8 cellular contexts compared by ENCODE assay signal in genomic region chr17:76458580-76459490, GRCh38. TPM values are rescaled to one million over a fixed set of nuclear protein-coding genes. Genes with fewer than 3 reads are reported as not detected.
DNase-seq lines count a peak whose midpoint lies in the region; ATAC-seq and TF ChIP-seq lines count a peak whose summit lies in the region.

No MANE protein-coding gene starts in this region.

- DNase-seq in 8988T (peak; percentile 63), NCI-H774 (lab: John Stamatoyannopoulos, UW) (peak; percentile 27), ecto neural progenitor cell (ENCODE audit: low spot score) (peak; percentile 87), T-helper 2 cell (no peak), coronary artery (ENCODE audit: low spot score) (no peak)
- DNase-seq in naive thymus-derived CD4-positive, alpha-beta T cell, result no peak

- H3K36me3 Mint-ChIP-seq in naive thymus-derived CD4-positive, alpha-beta T cell, result no peaks in the 10 kb centered on the region

- intact Hi-C loops in naive thymus-derived CD4-positive, alpha-beta T cell (cut with micrococcal nuclease), result loop anchor here in 1 of 2 donors (10.0 kb wide), 1 partner anchor 216 kb away; no protein-coding TSS in a partner anchor

- ATAC-seq in naive thymus-derived CD4-positive, alpha-beta T cell, result peak; percentile 24
- ATAC-seq in HG03439 (IDR thresholded peaks at IDR 0.05; ENCODE audit: unreplicated experiment), result no peak

- peaks cover 0 to 8% (median 0%) of the 10 kb centered on the region in 5 donors for H3K27me3 Mint-ChIP-seq in naive thymus-derived CD4-positive, alpha-beta T cell

- no peaks in the 10 kb centered on the region for H3K4me1 ChIP-seq in naive thymus-derived CD4-positive, alpha-beta T cell (ENCODE audit: control insufficient read depth in 2 of 2, insufficient read depth in 2 of 2, low read length in 2 of 2)

- POLR2A ChIA-PET in naive thymus-derived CD4-positive, alpha-beta T cell (lab: Charles Lee), result interaction anchor here (0.7 to 1.3 kb wide), 3 partner anchors 48 to 56 kb away, joined by 3 to 7 read pairs (median 4); no protein-coding TSS in a partner anchor

- H3K9me3 ChIP-seq in naive thymus-derived CD4-positive, alpha-beta T cell (ENCODE audit: control insufficient read depth in 2 of 3, low read length in 3 of 3), result no peaks in the 10 kb centered on the region

- CTCF ChIA-PET in naive thymus-derived CD4-positive, alpha-beta T cell (lab: Charles Lee), result interaction anchor here (1.1 to 1.4 kb wide), 2 partner anchors 48 to 50 kb away, joined by 3 to 4 read pairs; no protein-coding TSS in a partner anchor

- no peaks in the 10 kb centered on the region for H3K9me3 Mint-ChIP-seq in naive thymus-derived CD4-positive, alpha-beta T cell

- no peaks in the 10 kb centered on the region for H3K27me3 ChIP-seq in naive thymus-derived CD4-positive, alpha-beta T cell (ENCODE audit: control insufficient read depth in 2 of 2, insufficient read depth in 2 of 2, low read length in 2 of 2)

- H3K4me1 Mint-ChIP-seq in naive thymus-derived CD4-positive, alpha-beta T cell, result peaks cover 0 to 2% (median 0%) of the 10 kb centered on the region in 7 donors

- no peaks in the 10 kb centered on the region for H3K36me3 ChIP-seq in naive thymus-derived CD4-positive, alpha-beta T cell (ENCODE audit: control insufficient read depth in 2 of 3, insufficient read depth in 3 of 3, low read length in 3 of 3)

- H3K4me3 Mint-ChIP-seq in naive thymus-derived CD4-positive, alpha-beta T cell, result no peak overlapping the region

- peak overlapping the region in 1 of 9 donors; percentile 9 for H3K27ac Mint-ChIP-seq in naive thymus-derived CD4-positive, alpha-beta T cell

- H3K4me3 ChIP-seq in naive thymus-derived CD4-positive, alpha-beta T cell (ENCODE audit: low read length), result no peak overlapping the region
- no peak overlapping the region for H3K4me3 ChIP-seq in coronary artery

- H3K27ac ChIP-seq in naive thymus-derived CD4-positive, alpha-beta T cell (ENCODE audit: low read depth, low read length), result no peak overlapping the region
- H3K27ac ChIP-seq in coronary artery, result no peak overlapping the region

- TF ChIP-seq CTCF in GM12872 (IDR thresholded peaks at IDR 0.05; ENCODE audit: insufficient read depth, low read depth, low read length) (peak; percentile 65), coronary artery (IDR thresholded peaks at IDR 0.05) (no peak)

RNA-seq across cellular contexts. Expression of gene UBE2O, which starts 5.9 kb away (rescaled TPM):
- total RNA-seq in naive thymus-derived CD4-positive, alpha-beta T cell, result 10 to 100 TPM; 32.6 to 50.8 (median 41.6) TPM
- 10 to 100 TPM in 1 of 2 donors, 1 to 10 TPM in 1; 8.7 to 15.4 TPM for polyA plus RNA-seq in naive thymus-derived CD4-positive, alpha-beta T cell

RNA-seq across cellular contexts. Expression of gene AANAT, which starts 8.6 kb away (rescaled TPM):
- not detected for total RNA-seq in naive thymus-derived CD4-positive, alpha-beta T cell
- polyA plus RNA-seq in naive thymus-derived CD4-positive, alpha-beta T cell, result not detected

RNA-seq across cellular contexts. Expression of gene RHBDF2, which starts 42.4 kb away (rescaled TPM):
- total RNA-seq in naive thymus-derived CD4-positive, alpha-beta T cell, result 100 to 1,000 TPM in 1 of 5 experiments, 10 to 100 TPM in 4; 31.1 to 119 (median 35.4) TPM
- 1 to 10 TPM; 2.9 to 7.5 TPM for polyA plus RNA-seq in naive thymus-derived CD4-positive, alpha-beta T cell

Comparison
In these comparisons a context has a peak if more than half of its experiments do, and no peak if none do; other contexts are left out.
1. DNase-seq: peak in 8988T (single experiment), NCI-H774 (single experiment) and ecto neural progenitor cell (single experiment); none in naive thymus-derived CD4-positive, alpha-beta T cell (0 of 9), T-helper 2 cell (0 of 5) and coronary artery (single experiment).